25 cellular contexts compared by ENCODE assay signal in genomic region chr13:75236774-75237173, GRCh38.
"Had no signal": no experiment of that assay in that cellular context is flagged by ENCODE, and none has a peak within 500 bp of the region (broad histone marks: within the 10 kb centered on the region; RNA-seq: fewer than 3 reads in every experiment).

No MANE protein-coding gene starts in this region.

- ATAC-seq: activated T-cell treated with anti-CD3 and anti-CD28 coated beads, Interleukin-2, amount 50 U/mL, for 4 hours; body of pancreas; esophagus mucosa; gastroesophageal sphincter; left ventricle myocardium superior; natural killer cell treated with Interleukin-12 subunit alpha and Interleukin-12 subunit beta and Interleukin-15 and Interleukin-18, amount 100 ng/mL, for 72 hours; upper lobe of right lung had no signal

- H3K4me3 ChIP-seq: body of pancreas, gastroesophageal sphincter, ovary, prostate gland, right atrium auricular region, thyroid gland, upper lobe of right lung had no signal

- DNase-seq: activated CD4-positive, alpha-beta T cell treated with anti-CD3 and anti-CD28 coated beads for 4 hours; activated CD4-positive, alpha-beta T cell treated with anti-CD3 and anti-CD28 coated beads, Interleukin-2, amount 50 U/mL, for 48 hours; activated CD4-positive, CD25-positive, alpha-beta regulatory T cell; activated CD8-positive, alpha-beta memory T cell treated with anti-CD3 and anti-CD28 coated beads, Interleukin-2, amount 50 U/mL, for 48 hours; activated naive CD4-positive, alpha-beta T cell treated with Interleukin-2 at 50 U/mL for 16 hours; activated naive CD8-positive, alpha-beta T cell treated with anti-CD3 and anti-CD28 coated beads for 36 hours; activated T-cell treated with anti-CD3 and anti-CD28 coated beads, Interleukin-2, amount 50 U/mL, for 4 hours; amygdala; body of pancreas; dermis blood vessel endothelial cell; effector CD8-positive, alpha-beta T cell; hypothalamus; left ventricle myocardium superior; midbrain; ovary; stimulated activated CD4-positive, alpha-beta T cell treated with anti-CD3 and anti-CD28 coated beads, Interleukin-1b, Interleukin-23, amount 100 ng/mL, for 48 hours; substantia nigra; T1000; thyroid gland; upper lobe of right lung had no signal
